ENCODE assay signal across 8 cellular contexts in the genomic region with DNA sequence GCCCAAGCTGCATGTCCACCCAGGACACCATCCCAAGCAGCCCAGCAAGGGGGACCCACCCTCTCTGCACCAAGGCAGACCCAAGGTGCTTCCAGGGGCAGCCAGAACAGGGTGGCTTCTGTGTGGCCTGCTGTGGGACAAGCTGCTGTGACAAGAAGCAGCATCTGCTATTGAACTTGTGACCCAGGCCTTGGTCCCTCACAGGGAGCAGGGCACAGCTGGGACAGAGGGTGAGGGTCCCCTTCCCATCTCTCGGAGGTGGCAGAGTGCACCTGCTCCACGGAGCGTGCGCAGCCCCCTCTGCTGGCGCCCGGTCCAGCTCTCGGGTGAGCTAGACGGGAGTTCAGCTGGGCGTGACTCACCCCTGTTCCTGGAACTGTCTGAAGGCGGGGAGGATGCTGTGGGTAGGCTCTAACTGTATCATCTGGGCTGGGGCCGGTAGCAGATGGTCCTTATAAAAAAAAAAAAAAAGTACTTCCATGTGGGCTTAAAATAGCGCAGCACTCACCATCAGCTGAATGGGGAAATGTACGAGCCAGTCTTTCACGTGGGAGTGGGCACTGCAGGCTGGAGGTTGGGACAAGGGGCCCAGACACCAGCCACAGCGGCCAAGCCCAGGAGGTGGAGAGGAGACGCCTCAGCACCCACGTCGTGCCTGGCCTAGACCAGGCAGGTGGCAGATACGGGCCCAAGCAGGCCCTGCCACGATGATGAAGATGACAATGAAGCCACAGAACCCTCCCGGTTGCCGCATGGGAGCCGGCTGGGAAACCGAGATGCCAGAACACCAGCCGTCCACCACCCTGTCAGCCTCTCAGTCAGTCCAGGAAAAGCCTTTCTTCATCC.
DNase-seq lines count a peak whose midpoint lies in the region; ATAC-seq and TF ChIP-seq lines count a peak whose summit lies in the region.

No MANE protein-coding gene starts in this region.

- intact Hi-C loops in left cardiac atrium (cut with DNase I): no loop called here

- H3K27ac ChIP-seq in CD4-positive, CD25-positive, alpha-beta regulatory T cell (ENCODE audit: insufficient read depth, low read length, poor library complexity, severe bottlenecking): peak overlapping the region; percentile 72

- H3K9me3 ChIP-seq in CD4-positive, CD25-positive, alpha-beta regulatory T cell (ENCODE audit: control insufficient read depth in 2 of 2, low read length in 2 of 2): no peaks in the 10 kb centered on the region

- H3K4me1 ChIP-seq in CD4-positive, CD25-positive, alpha-beta regulatory T cell (ENCODE audit: control insufficient read depth, insufficient read depth, low read length, poor library complexity, severe bottlenecking): peaks cover 46% of the 10 kb centered on the region

- peak; percentile 93 to 95 for ATAC-seq in CD4-positive, CD25-positive, alpha-beta regulatory T cell (ENCODE audit: low read depth in 2 of 2)
- ATAC-seq in GM19372 (IDR thresholded peaks at IDR 0.05; ENCODE audit: low read depth, unreplicated experiment) (peak; percentile 52), HG03439 (IDR thresholded peaks at IDR 0.05; ENCODE audit: unreplicated experiment) (peak; percentile 43), left cardiac atrium (peak; percentile 72 to 93)

- H3K4me3 Mint-ChIP-seq in CD4-positive, CD25-positive, alpha-beta regulatory T cell: peak overlapping the region; percentile 33 to 66 (median 39)
- no peak overlapping the region for H3K4me3 Mint-ChIP-seq in endothelial cell (ENCODE audit: unreplicated experiment)

- H3K4me3 ChIP-seq in CD4-positive, CD25-positive, alpha-beta regulatory T cell (ENCODE audit: low read depth, low read length): no peak overlapping the region

- H3K27me3 Mint-ChIP-seq in CD4-positive, CD25-positive, alpha-beta regulatory T cell: no peaks in the 10 kb centered on the region
- peaks cover 14% of the 10 kb centered on the region for H3K27me3 Mint-ChIP-seq in endothelial cell (ENCODE audit: unreplicated experiment)

- no peaks in the 10 kb centered on the region for H3K9me3 Mint-ChIP-seq in CD4-positive, CD25-positive, alpha-beta regulatory T cell
- no peaks in the 10 kb centered on the region for H3K9me3 Mint-ChIP-seq in endothelial cell (ENCODE audit: unreplicated experiment)

- TF ChIP-seq CTCF in endothelial cell (IDR thresholded peaks at IDR 0.05; ENCODE audit: unreplicated experiment): no peak

- H3K27ac Mint-ChIP-seq in CD4-positive, CD25-positive, alpha-beta regulatory T cell: peak overlapping the region; percentile 75 to 94 (median 93)
- H3K27ac Mint-ChIP-seq in endothelial cell (ENCODE audit: unreplicated experiment): no peak overlapping the region

- H3K36me3 ChIP-seq in CD4-positive, CD25-positive, alpha-beta regulatory T cell (ENCODE audit: control insufficient read depth, insufficient read depth, low read length): no peaks in the 10 kb centered on the region

- no peaks in the 10 kb centered on the region for H3K27me3 ChIP-seq in CD4-positive, CD25-positive, alpha-beta regulatory T cell (ENCODE audit: control insufficient read depth, insufficient read depth, low read length)

- DNase-seq in CD4-positive, CD25-positive, alpha-beta regulatory T cell: peak; percentile 45 to 96 (median 57)
- DNase-seq in SHP77 (lab: John Stamatoyannopoulos, UW) (peak; percentile 94 to 97), left cardiac atrium (peak; percentile 78), endothelial cell (ENCODE audit: low spot score) (no peak)
- peak; percentile 82 for DNase-seq in activated effector memory CD4-positive, alpha-beta T cell treated with Interleukin-2 at 50 U/mL for 16 hours
- peak; percentile 83 to 86 for DNase-seq in stimulated activated CD4-positive, alpha-beta T cell treated with anti-CD3 and anti-CD28 coated beads, Interleukin-12 subunit alpha, Interleukin-12 subunit beta, amount 100 ng/mL, for 24 hours (ENCODE audit: low read depth in 2 of 2)

- no peaks in the 10 kb centered on the region for H3K36me3 Mint-ChIP-seq in CD4-positive, CD25-positive, alpha-beta regulatory T cell
- H3K36me3 Mint-ChIP-seq in endothelial cell (ENCODE audit: low read depth, unreplicated experiment): peaks cover 7% of the 10 kb centered on the region

- H3K4me1 Mint-ChIP-seq in CD4-positive, CD25-positive, alpha-beta regulatory T cell: peaks cover 2 to 62% (median 31%) of the 10 kb centered on the region in 4 donors
- peaks cover 29% of the 10 kb centered on the region for H3K4me1 Mint-ChIP-seq in endothelial cell (ENCODE audit: unreplicated experiment)

Comparison
In these comparisons a context has a peak if more than half of its experiments do, and no peak if none do; other contexts are left out.
1. ATAC-seq: peak in every context shown above with its lines; median percentile 94 in CD4-positive, CD25-positive, alpha-beta regulatory T cell; 82 in left cardiac atrium; 52 in GM19372; 43 in HG03439.